26 cellular contexts compared by ENCODE assay signal in genomic region chrX:21606037-21606436, GRCh38. TPM values are rescaled to one million over a fixed set of nuclear protein-coding genes. Genes with fewer than 3 reads are reported as not detected.
"Had no signal": no experiment of that assay in that cellular context is flagged by ENCODE, and none has a peak within 500 bp of the region (broad histone marks: within the 10 kb centered on the region; RNA-seq: fewer than 3 reads in every experiment).

No MANE protein-coding gene starts in this region.

- H3K4me1 Mint-ChIP-seq: activated B cell treated with CpG ODN at 0.5 μM for 24 hours; activated CD4-positive, alpha-beta T cell treated with anti-CD3 and anti-CD28 coated beads for 36 hours; activated naive CD8-positive, alpha-beta T cell treated with anti-CD3 and anti-CD28 coated beads for 36 hours; stimulated activated memory B cell treated with anti-CD40 and anti-IgM and Interleukin-4, amounts not matched to agents 10 μg/mL and 1 μg/mL and 100 μg/mL, for 72 hours had no signal

- ATAC-seq: activated CD4-positive, alpha-beta T cell treated with anti-CD3 and anti-CD28 coated beads for 36 hours; activated T-cell treated with anti-CD3 and anti-CD28 coated beads, Interleukin-2, amount 50 U/mL, for 4 hours; left ventricle myocardium superior; mucosa of descending colon; stimulated activated memory B cell treated with anti-CD40 and anti-IgM and Interleukin-4, amounts not matched to agents 10 μg/mL and 1 μg/mL and 100 μg/mL, for 72 hours had no signal

- DNase-seq: activated B cell treated with CpG ODN at 0.5 μM for 24 hours; activated CD4-positive, alpha-beta T cell treated with anti-CD3 and anti-CD28 coated beads for 36 hours; activated CD4-positive, alpha-beta T cell treated with anti-CD3 and anti-CD28 coated beads, Interleukin-2, amount 50 U/mL, for 4 hours; activated CD8-positive, alpha-beta memory T cell treated with anti-CD3 and anti-CD28 coated beads, Interleukin-2, amount 50 U/mL, for 48 hours; activated naive CD4-positive, alpha-beta T cell treated with Interleukin-2 at 50 U/mL for 16 hours; activated naive CD8-positive, alpha-beta T cell treated with anti-CD3 and anti-CD28 coated beads for 36 hours; activated T-cell treated with anti-CD3 and anti-CD28 coated beads, Interleukin-2, amount 50 U/mL, for 4 hours; amniotic stem cell; foreskin fibroblast; glutamatergic neuron; left ventricle myocardium superior; mammary epithelial cell; mucosa of descending colon; occipital lobe; retina; sigmoid colon; stimulated activated CD4-positive, alpha-beta T cell treated with anti-CD3 and anti-CD28 coated beads, Interleukin-15, amount 100 ng/mL, for 24 hours; stomach; transverse colon had no signal

- H3K9me3 Mint-ChIP-seq: activated B cell treated with CpG ODN at 0.5 μM for 24 hours; activated naive CD8-positive, alpha-beta T cell treated with anti-CD3 and anti-CD28 coated beads for 36 hours; activated T-cell treated with anti-CD3 and anti-CD28 coated beads, Interleukin-2, amount 50 U/mL, for 4 hours; stimulated activated memory B cell treated with anti-CD40 and anti-IgM and Interleukin-4, amounts not matched to agents 10 μg/mL and 1 μg/mL and 100 μg/mL, for 72 hours had no signal

- H3K4me3 Mint-ChIP-seq: activated B cell treated with CpG ODN at 0.5 μM for 24 hours; activated CD4-positive, alpha-beta T cell treated with anti-CD3 and anti-CD28 coated beads for 36 hours; activated naive CD8-positive, alpha-beta T cell treated with anti-CD3 and anti-CD28 coated beads for 36 hours; activated T-cell treated with anti-CD3 and anti-CD28 coated beads, Interleukin-2, amount 50 U/mL, for 4 hours; stimulated activated memory B cell treated with anti-CD40 and anti-IgM and Interleukin-4, amounts not matched to agents 10 μg/mL and 1 μg/mL and 100 μg/mL, for 72 hours had no signal

- FAIRE-seq: urothelium cell line had no signal

- H3K27me3 Mint-ChIP-seq: activated B cell treated with CpG ODN at 0.5 μM for 24 hours; activated CD4-positive, alpha-beta T cell treated with anti-CD3 and anti-CD28 coated beads for 36 hours; activated naive CD8-positive, alpha-beta T cell treated with anti-CD3 and anti-CD28 coated beads for 36 hours; stimulated activated memory B cell treated with anti-CD40 and anti-IgM and Interleukin-4, amounts not matched to agents 10 μg/mL and 1 μg/mL and 100 μg/mL, for 72 hours had no signal

- H3K27ac Mint-ChIP-seq: activated B cell treated with CpG ODN at 0.5 μM for 24 hours; activated CD4-positive, alpha-beta T cell treated with anti-CD3 and anti-CD28 coated beads for 36 hours; activated naive CD8-positive, alpha-beta T cell treated with anti-CD3 and anti-CD28 coated beads for 36 hours; stimulated activated memory B cell treated with anti-CD40 and anti-IgM and Interleukin-4, amounts not matched to agents 10 μg/mL and 1 μg/mL and 100 μg/mL, for 72 hours had no signal

RNA-seq across cellular contexts. Expression of gene KLHL34, which starts 52.1 kb away (rescaled TPM):
- total RNA-seq: cardiac muscle cell, chondrocyte, mammary epithelial cell, posterior vena cava, smooth muscle cell had no signal
- polyA plus RNA-seq: cardiac muscle cell, mammary epithelial cell, neural cell, smooth muscle cell had no signal
